31 cellular contexts compared by ENCODE assay signal in the genomic region with DNA sequence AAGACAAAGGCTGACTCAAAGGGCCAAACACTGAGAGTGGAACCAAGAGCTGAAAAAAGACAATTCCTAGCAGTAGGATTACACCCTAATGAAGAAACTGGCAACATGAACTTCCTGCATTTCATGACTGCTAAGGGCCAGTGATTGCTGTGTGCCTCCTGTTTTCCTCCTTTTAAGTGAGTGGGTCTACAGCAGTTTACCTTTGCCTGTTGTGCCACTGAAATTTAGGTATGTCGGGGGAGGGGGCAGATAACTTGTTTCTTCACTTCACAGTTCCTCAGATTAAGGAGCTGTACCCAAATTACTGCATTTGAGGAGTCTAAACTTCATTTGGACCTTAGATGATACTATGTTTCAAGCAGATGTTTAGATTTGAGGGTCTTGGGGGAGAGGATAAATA.
"Had no signal": no experiment of that assay in that cellular context is flagged by ENCODE, and none has a peak within 500 bp of the region (broad histone marks: within the 10 kb centered on the region; RNA-seq: fewer than 3 reads in every experiment).

No MANE protein-coding gene starts in this region.

- H3K27me3 ChIP-seq: neutrophil, pancreas, spleen, suprapubic skin, testis, tibial artery, transverse colon, upper lobe of right lung, uterus had no signal

- H3K4me1 ChIP-seq: pancreas, prostate gland, spleen, suprapubic skin, testis, tibial artery, transverse colon, upper lobe of right lung, uterus had no signal

- H3K27ac Mint-ChIP-seq: naive thymus-derived CD8-positive, alpha-beta T cell; natural killer cell treated with Interleukin-12 subunit alpha and Interleukin-12 subunit beta and Interleukin-15 and Interleukin-18, amount 100 ng/mL, for 72 hours; nephron progenitor cell; stimulated activated memory B cell treated with anti-CD40 and anti-IgM and Interleukin-4, amounts not matched to agents 10 μg/mL and 1 μg/mL and 100 μg/mL, for 72 hours; stimulated activated naive CD8-positive, alpha-beta T cell treated with anti-CD3 and anti-CD28 coated beads, Interleukin-15, amount 100 ng/mL, for 72 hours; type B pancreatic cell had no signal

- ATAC-seq: naive thymus-derived CD8-positive, alpha-beta T cell; natural killer cell treated with Interleukin-12 subunit alpha and Interleukin-12 subunit beta and Interleukin-15 and Interleukin-18, amount 100 ng/mL, for 72 hours; pancreas; right cardiac atrium; sciatic nerve; stimulated activated memory B cell treated with anti-CD40 and anti-IgM and Interleukin-4, amounts not matched to agents 10 μg/mL and 1 μg/mL and 100 μg/mL, for 72 hours; stimulated activated naive CD8-positive, alpha-beta T cell treated with anti-CD3 and anti-CD28 coated beads, Interleukin-15, amount 100 ng/mL, for 72 hours; stimulated activated naive CD8-positive, alpha-beta T cell treated with anti-CD3 and anti-CD28 coated beads, Interleukin-15, Interleukin-2, amounts not matched to agents 100 U/mL and 50 U/mL, for 24 hours; upper lobe of right lung had no signal

- H3K4me3 Mint-ChIP-seq: naive thymus-derived CD8-positive, alpha-beta T cell; natural killer cell treated with Interleukin-12 subunit alpha and Interleukin-12 subunit beta and Interleukin-15 and Interleukin-18, amount 100 ng/mL, for 72 hours; nephron progenitor cell; neural crest cell; stimulated activated memory B cell treated with anti-CD40 and anti-IgM and Interleukin-4, amounts not matched to agents 10 μg/mL and 1 μg/mL and 100 μg/mL, for 72 hours; stimulated activated naive CD8-positive, alpha-beta T cell treated with anti-CD3 and anti-CD28 coated beads, Interleukin-15, amount 100 ng/mL, for 72 hours; type B pancreatic cell had no signal

- H3K4me3 ChIP-seq: pancreas, prostate gland, skin epidermis, smooth muscle cell, spleen, suprapubic skin, testis, tibial artery, transverse colon, upper lobe of right lung, uterus had no signal

- H3K36me3 ChIP-seq: neutrophil, pancreas, prostate gland, spleen, suprapubic skin, tibial artery, transverse colon, upper lobe of right lung, uterus had no signal

- H3K4me2 ChIP-seq: smooth muscle cell had no signal

- DNase-seq: naive thymus-derived CD8-positive, alpha-beta T cell; nephron progenitor cell; nucleus accumbens; pancreas; retina; right cardiac atrium; spleen; stimulated activated CD4-positive, alpha-beta T cell treated with anti-CD3 and anti-CD28 coated beads, Interleukin-12 subunit alpha, Interleukin-12 subunit beta, amount 100 ng/mL, for 4 hours; stimulated activated CD4-positive, alpha-beta T cell treated with anti-CD3 and anti-CD28 coated beads, Interleukin-1b, Interleukin-23, amount 100 ng/mL, for 48 hours; stimulated activated CD4-positive, alpha-beta T cell treated with anti-CD3 and anti-CD28 coated beads, Interleukin-4, amount 100 ng/mL, for 1 hour; stimulated activated CD4-positive, alpha-beta T cell treated with anti-CD3 and anti-CD28 coated beads, Interleukin-4, amount 100 ng/mL, for 4 hours; stimulated activated CD8-positive, alpha-beta memory T cell treated with anti-CD3 and anti-CD28 coated beads, Interleukin-4, amount 100 ng/mL, for 48 hours; stimulated activated naive CD4-positive, alpha-beta T cell; stimulated activated naive CD8-positive, alpha-beta T cell treated with anti-CD3 and anti-CD28 coated beads, Interleukin-15, amount 100 ng/mL, for 72 hours; stimulated activated naive CD8-positive, alpha-beta T cell treated with anti-CD3 and anti-CD28 coated beads, Interleukin-15, Interleukin-2, amounts not matched to agents 100 U/mL and 50 U/mL, for 24 hours; substantia nigra; testis; tibial artery; transverse colon; upper lobe of right lung; uterus had no signal

- H3K27ac ChIP-seq: neutrophil, pancreas, prostate gland, skin epidermis, spleen, suprapubic skin, testis, tibial artery, transverse colon, upper lobe of right lung, uterus had no signal

- H3K9me3 ChIP-seq: neutrophil, pancreas, prostate gland, spleen, suprapubic skin, testis, upper lobe of right lung, uterus had no signal

- H3K27me3 Mint-ChIP-seq: stimulated activated memory B cell treated with anti-CD40 and anti-IgM and Interleukin-4, amounts not matched to agents 10 μg/mL and 1 μg/mL and 100 μg/mL, for 72 hours; type B pancreatic cell had no signal

- H3K4me1 Mint-ChIP-seq: naive thymus-derived CD8-positive, alpha-beta T cell; nephron progenitor cell; stimulated activated memory B cell treated with anti-CD40 and anti-IgM and Interleukin-4, amounts not matched to agents 10 μg/mL and 1 μg/mL and 100 μg/mL, for 72 hours had no signal

- H3K36me3 Mint-ChIP-seq: stimulated activated memory B cell treated with anti-CD40 and anti-IgM and Interleukin-4, amounts not matched to agents 10 μg/mL and 1 μg/mL and 100 μg/mL, for 72 hours; type B pancreatic cell had no signal
